Comparison of ENCODE assay signal across 1 cellular context in genomic region chr10:3068201-3068967, GRCh38.
TF ChIP-seq lines count a peak whose summit lies in the region.

No MANE protein-coding gene starts in this region.

TF ChIP-seq in A549, 52 proteins besides CTCF, POLR2A, EP300 and RAD21 (continued from another document):
- TF ChIP-seq MYC (IDR thresholded peaks at IDR 0.05; ENCODE audit: borderline replicate concordance, low read length), result peak; percentile 64; the same call in 1 of the 2 replicates
- TF ChIP-seq NFE2L2 (conservative IDR thresholded peaks at IDR 0.05; ENCODE audit: low read length), result no peak
- peak; percentile 30; the same call in 1 of the 2 replicates for TF ChIP-seq PHF8 (IDR thresholded peaks at IDR 0.05; ENCODE audit: borderline replicate concordance, low read depth)
- peak in 1 of 2 experiments; percentile 15; a peak in 1 of 5 replicates for TF ChIP-seq JUN (IDR thresholded peaks at IDR 0.05)
- no peak for TF ChIP-seq CEBPB (IDR thresholded peaks at IDR 0.05)
- no peak for TF ChIP-seq RNF2 (IDR thresholded peaks at IDR 0.05; ENCODE audit: borderline replicate concordance, low read depth)
- TF ChIP-seq RFX5 (IDR thresholded peaks at IDR 0.05), result no peak
- TF ChIP-seq CBX2 (IDR thresholded peaks at IDR 0.05; ENCODE audit: borderline replicate concordance, low read depth), result no peak
- TF ChIP-seq CBX8 (IDR thresholded peaks at IDR 0.05), result no peak
- no peak for TF ChIP-seq PBX3 (IDR thresholded peaks at IDR 0.05)
